In genomic region chr2:12605936-12606335, GRCh38 we compare ENCODE assay signal across 7 cellular contexts.
"Had no signal": no experiment of that assay in that cellular context is flagged by ENCODE, and none has a peak within 500 bp of the region (broad histone marks: within the 10 kb centered on the region; RNA-seq: fewer than 3 reads in every experiment).

No MANE protein-coding gene starts in this region.

- H3K27me3 ChIP-seq: gastroesophageal sphincter had no signal

- DNase-seq: activated CD4-positive, alpha-beta T cell treated with anti-CD3 and anti-CD28 coated beads, Interleukin-2, amount 10 ng/mL, durations not matched to agents 7 days and 5 days; activated CD8-positive, alpha-beta memory T cell treated with anti-CD3 and anti-CD28 coated beads for 24 hours; activated naive CD4-positive, alpha-beta T cell treated with anti-CD3 and anti-CD28 coated beads for 36 hours; left colon; nephron progenitor cell; stimulated activated CD4-positive, alpha-beta T cell treated with anti-CD3 and anti-CD28 coated beads, Interleukin-4, amount 100 ng/mL, for 4 hours had no signal

- H3K27ac ChIP-seq: gastroesophageal sphincter had no signal

- H3K4me3 ChIP-seq: gastroesophageal sphincter had no signal

- H3K9me3 ChIP-seq: gastroesophageal sphincter had no signal

- H3K36me3 ChIP-seq: gastroesophageal sphincter had no signal

- ATAC-seq: gastroesophageal sphincter, left colon had no signal
